In the genomic region with DNA sequence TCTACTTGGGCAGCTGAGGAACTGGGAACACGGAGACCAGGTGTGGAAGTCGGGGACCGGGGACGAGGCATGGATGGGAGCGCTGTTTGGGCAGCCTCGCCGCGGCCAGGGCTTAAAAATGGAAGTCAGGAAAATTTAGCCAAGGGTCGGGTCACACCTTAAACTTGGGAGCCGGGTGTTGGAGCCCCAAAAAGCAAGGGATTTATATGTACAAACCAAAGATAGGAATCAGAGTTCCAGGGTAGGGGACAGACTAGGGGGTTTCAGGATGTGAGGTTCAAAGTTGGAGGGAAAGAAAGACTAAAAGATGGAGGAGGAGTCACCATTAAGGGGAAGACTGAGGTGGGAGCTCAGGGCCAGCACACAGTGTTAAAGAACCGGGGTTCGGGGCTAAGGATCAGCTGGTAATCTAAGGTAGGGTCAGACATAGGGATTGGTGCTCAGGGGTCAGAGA, we compare ENCODE assay signal across 10 cellular contexts. TPM values are rescaled to one million over a fixed set of nuclear protein-coding genes. Genes with fewer than 3 reads are reported as not detected.
A peak's percentile ranks its signal among the peaks of the same experiment; 100 is the strongest.
DNase-seq lines count a peak whose midpoint lies in the region; ATAC-seq and TF ChIP-seq lines count a peak whose summit lies in the region.
"Had no signal": no experiment of that assay in that cellular context is flagged by ENCODE, and none has a peak within 500 bp of the region (broad histone marks: within the 10 kb centered on the region; RNA-seq: fewer than 3 reads in every experiment).

No MANE protein-coding gene starts in this region.

- H3K4me3 ChIP-seq in ACC112 (ENCODE audit: low read depth, low read length) (peak overlapping the region; percentile 58; the same call in 1 of the 2 replicates), HUES48 (ENCODE audit: low read depth, low read length) (peak overlapping the region; percentile 89), coronary artery (peak overlapping the region; percentile 92), muscle layer of duodenum (ENCODE audit: low read depth in 1 of 2, low read length in 2 of 2) (peak overlapping the region; percentile 52 to 65)

- no peak for ATAC-seq in GM18520 (IDR thresholded peaks at IDR 0.05; ENCODE audit: unreplicated experiment)

- H3K27ac ChIP-seq in ACC112 (ENCODE audit: low read depth, low read length) (no peak overlapping the region), HUES48 (ENCODE audit: low read depth, low read length) (peak overlapping the region; percentile 35), coronary artery (no peak overlapping the region), muscle layer of duodenum (ENCODE audit: low read length) (peak overlapping the region; percentile 14)
- H3K27ac ChIP-seq: VCaP had no signal

- H3K36me3 ChIP-seq in ACC112 (ENCODE audit: insufficient read depth, low read length) (no peaks in the 10 kb centered on the region), HUES48 (ENCODE audit: control insufficient read depth, insufficient read depth, low read length) (peaks cover 17% of the 10 kb centered on the region), muscle layer of duodenum (ENCODE audit: control insufficient read depth in 1 of 2, insufficient read depth in 2 of 2, low read length in 2 of 2) (peaks cover 0 to under 1% of the 10 kb centered on the region in 2 donors)

- H3K9ac ChIP-seq in HUES48 (ENCODE audit: low read depth, low read length): peak overlapping the region; percentile 67

- H3K27me3 ChIP-seq in ACC112 (ENCODE audit: insufficient read depth, low read length) (peaks cover 25% of the 10 kb centered on the region), HUES48 (ENCODE audit: control insufficient read depth, insufficient read depth, low read length) (no peaks in the 10 kb centered on the region), muscle layer of duodenum (ENCODE audit: low read depth, low read length) (peaks cover 14% of the 10 kb centered on the region)

- peaks cover 18% of the 10 kb centered on the region for H3K79me2 ChIP-seq in ACC112 (ENCODE audit: control insufficient read depth, insufficient read depth, low read length, unreplicated experiment)

- H2AFZ ChIP-seq in ACC112 (ENCODE audit: low read length, unreplicated experiment): no peak overlapping the region

- DNase-seq in coronary artery (ENCODE audit: low spot score): no peak
- no peak for DNase-seq in dermis blood vessel endothelial cell
- DNase-seq in NCI-H2029 (lab: John Stamatoyannopoulos, UW): no peak
- DNase-seq in D341Med (ENCODE audit: low spot score): no peak
- DNase-seq: NCI-H524 treated with DMSO at 0.1 percent for 48 hours had no signal

- no peak for TF ChIP-seq CTCF in coronary artery (IDR thresholded peaks at IDR 0.05)

- H3K4me1 ChIP-seq in ACC112 (ENCODE audit: control insufficient read depth, insufficient read depth, low read length, unreplicated experiment) (no peaks in the 10 kb centered on the region), HUES48 (ENCODE audit: control insufficient read depth, insufficient read depth, low read length) (peaks cover 12% of the 10 kb centered on the region; the same call in 1 of the 2 replicates), muscle layer of duodenum (ENCODE audit: control insufficient read depth in 1 of 2, insufficient read depth in 2 of 2, low read length in 2 of 2) (peaks cover 3 to 23% of the 10 kb centered on the region in 2 donors)

- H3K9me3 ChIP-seq in HUES48 (ENCODE audit: control insufficient read depth, insufficient read depth, low read length): no peaks in the 10 kb centered on the region
- no peaks in the 10 kb centered on the region for H3K9me3 ChIP-seq in muscle layer of duodenum (ENCODE audit: control insufficient read depth in 1 of 2, low read length in 2 of 2)

RNA-seq across cellular contexts. Expression of a gene that starts 0.5 kb away (rescaled TPM):
- total RNA-seq in dermis blood vessel endothelial cell: 0.14 TPM in 1 of 2 replicates, not detected in the other

RNA-seq across cellular contexts. Expression of a gene that starts 1.7 kb away (rescaled TPM):
- total RNA-seq in dermis blood vessel endothelial cell: 32.7 and 55.1 TPM in 2 replicates

RNA-seq across cellular contexts. Expression of a gene that starts 21.3 kb away (rescaled TPM):
- total RNA-seq in dermis blood vessel endothelial cell: 31.6 and 32.7 TPM in 2 replicates

RNA-seq across cellular contexts. Expression of a gene that starts 37.8 kb away (rescaled TPM):
- 1.4 and 2.7 TPM in 2 replicates for total RNA-seq in dermis blood vessel endothelial cell

RNA-seq across cellular contexts. Expression of a gene that starts 49.5 kb away (rescaled TPM):
- under 0.01 and 0.05 TPM in 2 replicates for total RNA-seq in dermis blood vessel endothelial cell

Comparison
In these comparisons a context has a peak if more than half of its experiments do, and no peak if none do; other contexts are left out.
1. H3K27ac ChIP-seq: peak in HUES48 (single experiment) and muscle layer of duodenum (single experiment); none in ACC112 (single experiment) and coronary artery (0 of 2).
2. Peak in every context shown above with its lines, with median percentiles within 50 percentile points of each other: H3K4me3 ChIP-seq.